ENCODE assay signal across 8 cellular contexts in genomic region chr10:117442944-117443676, GRCh38.
DNase-seq lines count a peak whose midpoint lies in the region; ATAC-seq and TF ChIP-seq lines count a peak whose summit lies in the region.

No MANE protein-coding gene starts in this region.

- peak; percentile 83 for TF ChIP-seq CTCF in WI38 (IDR thresholded peaks at IDR 0.05; ENCODE audit: low read depth, low read length)

- no peaks in the 10 kb centered on the region for H3K27me3 ChIP-seq in H7 (ENCODE audit: control insufficient read depth, insufficient read depth, low read length)

- H3K4me3 ChIP-seq in H7 (ENCODE audit: insufficient read depth, low read depth, low read length): no peak overlapping the region
- H3K4me3 ChIP-seq in WI38 (ENCODE audit: low read depth, low read length): no peak overlapping the region

- no peaks in the 10 kb centered on the region for H3K36me3 ChIP-seq in H7 (replicated peaks; ENCODE audit: control insufficient read depth, insufficient read depth, low read length)

- ATAC-seq in GM19023 (IDR thresholded peaks at IDR 0.05; ENCODE audit: unreplicated experiment): no peak

- DNase-seq in ELR (ENCODE audit: low read depth) (peak; percentile 92), H7 (peak; percentile 88), NCI-H1092 (lab: John Stamatoyannopoulos, UW) (peak; percentile 10), kidney glomerular epithelial cell (lab: John Stamatoyannopoulos, UW) (peak; percentile 78)
- peak; percentile 5 for DNase-seq in central memory CD4-positive, alpha-beta T cell
- peak; percentile 3 to 48 (median 26) for DNase-seq in stimulated activated CD4-positive, alpha-beta T cell treated with anti-CD3 and anti-CD28 coated beads, Interleukin-1b, Interleukin-23, amount 100 ng/mL, for 24 hours (ENCODE audit: low read depth in 4 of 4, low spot score in 1 of 4)

Comparison
In these comparisons a context has a peak if more than half of its experiments do, and no peak if none do; other contexts are left out.
1. DNase-seq: peak in every context shown above with its lines; median percentile 92 in ELR; 88 in H7; 78 in kidney glomerular epithelial cell; 26 in stimulated activated CD4-positive, alpha-beta T cell treated with anti-CD3 and anti-CD28 coated beads, Interleukin-1b, Interleukin-23, amount 100 ng/mL, for 24 hours; 10 in NCI-H1092; 5 in central memory CD4-positive, alpha-beta T cell.